Comparison of ENCODE assay signal across 10 cellular contexts in the genomic region with DNA sequence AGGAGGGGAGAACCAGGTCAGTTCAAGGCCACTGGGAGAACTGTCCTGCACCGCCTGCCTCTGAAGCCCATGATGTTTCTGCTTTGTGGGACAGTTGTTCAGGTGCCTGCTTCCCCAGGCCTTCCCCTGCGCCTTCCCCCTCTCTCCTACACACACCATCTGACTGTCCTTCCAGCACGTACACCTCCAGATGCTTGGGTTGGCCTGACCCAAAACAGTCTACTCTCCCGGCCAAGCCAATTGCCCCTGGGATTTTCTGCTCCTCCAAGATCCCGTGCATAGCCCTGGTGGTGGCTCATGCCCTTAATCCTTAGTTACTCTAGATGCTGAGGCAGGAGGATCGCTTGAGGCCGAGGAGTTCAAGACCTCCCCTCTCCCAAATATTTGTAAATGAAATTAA. TPM values are rescaled to one million over a fixed set of nuclear protein-coding genes. Genes with fewer than 3 reads are reported as not detected.
DNase-seq lines count a peak whose midpoint lies in the region; ATAC-seq, FAIRE-seq and TF ChIP-seq lines count a peak whose summit lies in the region.
"Had no signal": no experiment of that assay in that cellular context is flagged by ENCODE, and none has a peak within 500 bp of the region (broad histone marks: within the 10 kb centered on the region; RNA-seq: fewer than 3 reads in every experiment).

No MANE protein-coding gene starts in this region.

- peaks cover 4% of the 10 kb centered on the region; the same call in 1 of the 2 replicates for H4K20me1 ChIP-seq in HepG2 (ENCODE audit: insufficient read depth, low read length)

- no TSS peak for BruUV-seq in HepG2 (replicated peaks; lab: Mats Ljungman, UMichigan)

- H3K36me3 Mint-ChIP-seq in activated CD4-positive, alpha-beta T cell treated with anti-CD3 and anti-CD28 coated beads for 36 hours (ENCODE audit: low read depth): peaks cover 8% of the 10 kb centered on the region
- H3K36me3 Mint-ChIP-seq in activated T-helper 2 cell treated with anti-CD3 and anti-CD28 coated beads, Interferon-gamma antibody, Interleukin-2, Interleukin-4, amounts not matched to agents 10 μg/mL and 5 μg/mL and 100 μg/mL, durations not matched to agents 14 hours and 24 hours and 36 hours (ENCODE audit: low read depth): peaks cover 12% of the 10 kb centered on the region

- H2AFZ ChIP-seq in HepG2 (ENCODE audit: low read length): peak overlapping the region; percentile 24

- intact Hi-C loops in activated CD4-positive, alpha-beta T cell treated with anti-CD3 and anti-CD28 coated beads for 36 hours (cut with DNase I, micrococcal nuclease): loop anchor here (1.0 to 5.0 kb wide), 12 partner anchors 31 to 278 kb away; partner anchors contain the start of genes EME1 (in 2 of the 2), MRPL27 (in 2 of the 2), ANKRD40 (in 1 of the 2) and LRRC59 (in 1 of the 2)
- intact Hi-C loops in activated T-helper 2 cell treated with anti-CD3 and anti-CD28 coated beads, Interferon-gamma antibody, Interleukin-2, Interleukin-4, amounts not matched to agents 10 μg/mL and 5 μg/mL and 100 μg/mL, durations not matched to agents 14 hours and 24 hours and 36 hours (cut with micrococcal nuclease): loop anchor here (1.0 to 10.0 kb wide), 3 partner anchors 31 to 273 kb away; partner anchors contain the start of genes COL1A1, MYCBPAP and SPATA20
- intact Hi-C loops in HepG2 (cut with micrococcal nuclease; ENCODE audit: unreplicated experiment): loop anchor here (1.0 kb wide), 1 partner anchor 81 kb away; the partner anchor contains the start of gene LRRC59

- H3K27me3 ChIP-seq in HepG2 (ENCODE audit: control insufficient read depth in 1 of 2, insufficient read depth in 2 of 2, low read length in 2 of 2): no peaks in the 10 kb centered on the region
- no peaks in the 10 kb centered on the region for H3K27me3 ChIP-seq in suprapubic skin

- H3K4me1 ChIP-seq in HepG2 (ENCODE audit: insufficient read depth, low read length): peaks cover 52% of the 10 kb centered on the region
- peaks cover 38% of the 10 kb centered on the region for H3K4me1 ChIP-seq in suprapubic skin

- peak overlapping the region; percentile 75 for H3K9ac ChIP-seq in HepG2 (ENCODE audit: insufficient read depth, low read depth, low read length)

- POLR2A ChIA-PET in activated CD4-positive, alpha-beta T cell treated with anti-CD3 and anti-CD28 coated beads for 36 hours (lab: Charles Lee): interaction anchor here (1.1 kb wide), 1 partner anchor 81 kb away, joined by 4 read pairs; the partner anchor contains the start of gene LRRC59
- POLR2A ChIA-PET in HepG2 (lab: Yijun Ruan, JAX): interaction anchor here (1.8 to 2.5 kb wide), 2 partner anchors 49 to 81 kb away, joined by 8 to 28 read pairs; partner anchors contain the start of gene LRRC59

- TF ChIP-seq POLR2A in HepG2 (IDR thresholded peaks at IDR 0.05; ENCODE audit: insufficient read depth in 1 of 2, low read depth in 2 of 2, low read length in 2 of 2) (no peak), suprapubic skin (IDR thresholded peaks at IDR 0.05) (no peak)

- no peak for TF ChIP-seq CTCF in HepG2 (CRISPR knock-in tag; IDR thresholded peaks at IDR 0.05)
- TF ChIP-seq CTCF in suprapubic skin (IDR thresholded peaks at IDR 0.05): no peak

- peak overlapping the region; percentile 94 for H3K4me2 ChIP-seq in HepG2 (ENCODE audit: low read depth, low read length)

- H3K36me3 ChIP-seq in HepG2 (replicated peaks in 1 of 2; ENCODE audit: control insufficient read depth in 1 of 2, insufficient read depth in 2 of 2, low read length in 2 of 2) (peaks cover 7 to 10% of the 10 kb centered on the region in 2 experiments; a peak in 3 of 5 replicates), suprapubic skin (peaks cover 27% of the 10 kb centered on the region)

- H3K27ac Mint-ChIP-seq in activated CD4-positive, alpha-beta T cell treated with anti-CD3 and anti-CD28 coated beads for 36 hours: peak overlapping the region; percentile 93
- H3K27ac Mint-ChIP-seq in activated T-helper 2 cell treated with anti-CD3 and anti-CD28 coated beads, Interferon-gamma antibody, Interleukin-2, Interleukin-4, amounts not matched to agents 10 μg/mL and 5 μg/mL and 100 μg/mL, durations not matched to agents 14 hours and 24 hours and 36 hours: peak overlapping the region; percentile 79

- TF ChIP-seq EP300 in HepG2 (IDR thresholded peaks at IDR 0.05; ENCODE audit: low read depth in 2 of 2, low read length in 2 of 2): no peak
- TF ChIP-seq EP300 in HepG2 (CRISPR knock-in tag; IDR thresholded peaks at IDR 0.05; ENCODE audit: borderline replicate concordance): no peak
- TF ChIP-seq EP300 in suprapubic skin (IDR thresholded peaks at IDR 0.05): no peak

- DNase-seq in activated CD4-positive, alpha-beta T cell treated with anti-CD3 and anti-CD28 coated beads for 36 hours: peak; percentile 16
- DNase-seq in activated CD4-positive, alpha-beta T cell treated with anti-CD3 and anti-CD28 coated beads for 4 hours: no peak
- DNase-seq in activated T-helper 2 cell treated with anti-CD3 and anti-CD28 coated beads, Interferon-gamma antibody, Interleukin-2, Interleukin-4, amounts not matched to agents 10 μg/mL and 5 μg/mL and 100 μg/mL, durations not matched to agents 14 hours and 24 hours and 36 hours (ENCODE audit: low spot score): no peak
- no peak for DNase-seq in HepG2 (ENCODE audit: low spot score)
- DNase-seq in suprapubic skin (ENCODE audit: low spot score in 2 of 2): no peak
- no peak for DNase-seq in CD1c-positive myeloid dendritic cell (ENCODE audit: extremely low spot score)

- no peaks in the 10 kb centered on the region for H3K9me3 ChIP-seq in HepG2 (ENCODE audit: low read length)
- H3K9me3 ChIP-seq in suprapubic skin: no peaks in the 10 kb centered on the region

- 72% methylated on average over 7 of the region's 7 CpGs for WGBS in HepG2 (ENCODE audit: low lambda C conversion rate)
- WGBS in suprapubic skin: 70% methylated on average over 7 of the region's 7 CpGs

- TF ChIP-seq RAD21 in HepG2 (CRISPR knock-in tag; IDR thresholded peaks at IDR 0.05): no peak

- H3K27me3 Mint-ChIP-seq in activated CD4-positive, alpha-beta T cell treated with anti-CD3 and anti-CD28 coated beads for 36 hours: no peaks in the 10 kb centered on the region
- H3K27me3 Mint-ChIP-seq in activated T-helper 2 cell treated with anti-CD3 and anti-CD28 coated beads, Interferon-gamma antibody, Interleukin-2, Interleukin-4, amounts not matched to agents 10 μg/mL and 5 μg/mL and 100 μg/mL, durations not matched to agents 14 hours and 24 hours and 36 hours (ENCODE audit: low read depth): peaks cover 4% of the 10 kb centered on the region

- peak overlapping the region; percentile 80 for H3K27ac ChIP-seq in HepG2 (ENCODE audit: extremely low read length, insufficient read depth, low read length)
- H3K27ac ChIP-seq in suprapubic skin: peak overlapping the region; percentile 87

- H3K79me2 ChIP-seq in HepG2 (ENCODE audit: insufficient read depth, low read length): peaks cover 3% of the 10 kb centered on the region

- in situ Hi-C loops in HepG2 (cut with HindIII; ENCODE audit: extremely low pct_ligation_motif_present, low pct_unique_long_range_greater_than_20kb): loop anchor here (5.0 kb wide), 1 partner anchor 81 kb away; the partner anchor contains the start of gene LRRC59

- no peaks in the 10 kb centered on the region for H3K9me3 Mint-ChIP-seq in activated CD4-positive, alpha-beta T cell treated with anti-CD3 and anti-CD28 coated beads for 36 hours (ENCODE audit: low read depth)
- H3K9me3 Mint-ChIP-seq in activated T-helper 2 cell treated with anti-CD3 and anti-CD28 coated beads, Interferon-gamma antibody, Interleukin-2, Interleukin-4, amounts not matched to agents 10 μg/mL and 5 μg/mL and 100 μg/mL, durations not matched to agents 14 hours and 24 hours and 36 hours: no peaks in the 10 kb centered on the region

- CTCF ChIA-PET in activated CD4-positive, alpha-beta T cell treated with anti-CD3 and anti-CD28 coated beads for 36 hours (lab: Charles Lee): interaction anchor here (0.7 to 2.1 kb wide), 5 partner anchors 10 to 80 kb away, joined by 3 to 21 read pairs (median 3); partner anchors contain the start of gene LRRC59
- CTCF ChIA-PET in HepG2 (lab: Yijun Ruan, JAX; ENCODE audit: low intra/inter-chr PET ratio, low total read pairs): interaction anchor here (2.5 to 3.0 kb wide), 3 partner anchors 50 to 116 kb away, joined by 20 to 43 read pairs (median 20); partner anchors contain the start of gene LRRC59

- peaks cover 25% of the 10 kb centered on the region for H3K4me1 Mint-ChIP-seq in activated CD4-positive, alpha-beta T cell treated with anti-CD3 and anti-CD28 coated beads for 36 hours
- H3K4me1 Mint-ChIP-seq in activated T-helper 2 cell treated with anti-CD3 and anti-CD28 coated beads, Interferon-gamma antibody, Interleukin-2, Interleukin-4, amounts not matched to agents 10 μg/mL and 5 μg/mL and 100 μg/mL, durations not matched to agents 14 hours and 24 hours and 36 hours (ENCODE audit: low read depth): peaks cover 18% of the 10 kb centered on the region

- FAIRE-seq in HepG2 (lab: Jason Lieb, UNC): no peak

- H3K4me3 ChIP-seq in HepG2 (replicated peaks in 1 of 3; ENCODE audit: insufficient read depth in 1 of 3, low read depth in 2 of 3, low read length in 3 of 3) (peak overlapping the region; percentile 71 to 83 (median 82); a peak in 5 of 6 replicates), suprapubic skin (peak overlapping the region; percentile 76)

- ATAC-seq in activated CD4-positive, alpha-beta T cell treated with anti-CD3 and anti-CD28 coated beads for 36 hours: no peak
- ATAC-seq in HepG2 (no peak; the same call in 2 of the 3 replicates), HG03025 (IDR thresholded peaks at IDR 0.05; ENCODE audit: low FRiP score, unreplicated experiment) (no peak), HG02588 (IDR thresholded peaks at IDR 0.05; ENCODE audit: unreplicated experiment) (no peak)

- peak overlapping the region; percentile 85 for H3K4me3 Mint-ChIP-seq in activated CD4-positive, alpha-beta T cell treated with anti-CD3 and anti-CD28 coated beads for 36 hours
- peak overlapping the region; percentile 74 for H3K4me3 Mint-ChIP-seq in activated T-helper 2 cell treated with anti-CD3 and anti-CD28 coated beads, Interferon-gamma antibody, Interleukin-2, Interleukin-4, amounts not matched to agents 10 μg/mL and 5 μg/mL and 100 μg/mL, durations not matched to agents 14 hours and 24 hours and 36 hours (ENCODE audit: low read depth)

RNA-seq across cellular contexts. Expression of gene RSAD1, which starts 0.7 kb away (rescaled TPM):
- total RNA-seq in activated CD4-positive, alpha-beta T cell treated with anti-CD3 and anti-CD28 coated beads for 36 hours: 10 to 100 TPM; 21.5 to 29.0 TPM
- 56.8 and 59.0 TPM in 2 replicates for total RNA-seq in activated T-helper 2 cell treated with anti-CD3 and anti-CD28 coated beads, Interferon-gamma antibody, Interleukin-2, Interleukin-4, amounts not matched to agents 10 μg/mL and 5 μg/mL and 100 μg/mL, durations not matched to agents 14 hours and 24 hours and 36 hours
- total RNA-seq in HepG2 (2016; rRNA removed; fragmentation: Illumina TruSeq; extraction: Trizol) (16.0 and 22.7 TPM in 2 replicates), suprapubic skin (10 to 100 TPM; 27.3 to 41.3 (median 30.1) TPM)
- total RNA-seq in HepG2 (2016; cell fraction: cytosol; rRNA removed; fragmentation: Illumina TruSeq; extraction: Trizol; ENCODE audit: low read depth): 7.3 and 10.0 TPM in 2 replicates
- total RNA-seq in HepG2 (2016; cell fraction: insoluble cytoplasmic fraction; rRNA removed; fragmentation: Illumina TruSeq; extraction: Trizol): 16.9 and 22.5 TPM in 2 replicates
- 13.4 and 14.3 TPM in 2 replicates for total RNA-seq in HepG2 (2016; cell fraction: membrane; rRNA removed; fragmentation: Illumina TruSeq; extraction: Trizol)
- total RNA-seq in HepG2 (2016; cell fraction: nucleus; rRNA removed; fragmentation: Illumina TruSeq; extraction: Trizol): 30.4 and 33.5 TPM in 2 replicates
- 27.7 and 36.1 TPM in 2 replicates for polyA plus RNA-seq in HepG2 (2011; rRNA removed)
- polyA plus RNA-seq in HepG2 (2011; cell fraction: cytosol; rRNA removed): 18.4 and 20.0 TPM in 2 replicates
- polyA plus RNA-seq in HepG2 (2011; cell fraction: nucleus; rRNA removed): 105 and 113 TPM in 2 replicates
- 23.6 and 33.3 TPM in 2 replicates for polyA plus RNA-seq in HepG2 (2012)
- polyA plus RNA-seq in HepG2 (2016; cell fraction: cytosol; fragmentation: Illumina TruSeq; extraction: Trizol; ENCODE audit: low read depth): 5.4 and 6.8 TPM in 2 replicates
- 26.1 and 30.3 TPM in 2 replicates for polyA plus RNA-seq in HepG2 (2016; cell fraction: insoluble cytoplasmic fraction; fragmentation: Illumina TruSeq; extraction: Trizol; ENCODE audit: low read depth)
- polyA plus RNA-seq in HepG2 (2016; cell fraction: membrane; fragmentation: Illumina TruSeq; extraction: Trizol; ENCODE audit: low read depth): 12.5 and 12.8 TPM in 2 replicates
- 76.0 and 77.9 TPM in 2 replicates for polyA plus RNA-seq in HepG2 (2016; cell fraction: nucleus; fragmentation: Illumina TruSeq; extraction: Trizol; ENCODE audit: insufficient read depth, low read depth)
- polyA minus RNA-seq in HepG2 (2011; rRNA and poly(A)+ RNA removed; ENCODE audit: low replicate concordance): 18.5 and 34.3 TPM in 2 replicates
- 8.6 and 9.4 TPM in 2 replicates for polyA minus RNA-seq in HepG2 (2011; cell fraction: cytosol; rRNA and poly(A)+ RNA removed)
- polyA minus RNA-seq in HepG2 (2011; cell fraction: nucleus; rRNA and poly(A)+ RNA removed): 53.4 and 55.7 TPM in 2 replicates

RNA-seq across cellular contexts. Expression of gene CHAD, which starts 9.3 kb away (rescaled TPM):
- total RNA-seq in activated CD4-positive, alpha-beta T cell treated with anti-CD3 and anti-CD28 coated beads for 36 hours: not detected
- not detected in 2 replicates for total RNA-seq in activated T-helper 2 cell treated with anti-CD3 and anti-CD28 coated beads, Interferon-gamma antibody, Interleukin-2, Interleukin-4, amounts not matched to agents 10 μg/mL and 5 μg/mL and 100 μg/mL, durations not matched to agents 14 hours and 24 hours and 36 hours
- total RNA-seq in HepG2 (2016; rRNA removed; fragmentation: Illumina TruSeq; extraction: Trizol) (not detected in 2 replicates), suprapubic skin (10 to 100 TPM in 1 of 4 donors, 1 to 10 TPM in 3; 4.5 to 15.4 (median 7.2) TPM)
- total RNA-seq in HepG2 (2016; cell fraction: cytosol; rRNA removed; fragmentation: Illumina TruSeq; extraction: Trizol; ENCODE audit: low read depth): not detected in 2 replicates
- 0.09 TPM in 1 of 2 replicates, not detected in the other for total RNA-seq in HepG2 (2016; cell fraction: insoluble cytoplasmic fraction; rRNA removed; fragmentation: Illumina TruSeq; extraction: Trizol)
- not detected in 2 replicates for total RNA-seq in HepG2 (2016; cell fraction: membrane; rRNA removed; fragmentation: Illumina TruSeq; extraction: Trizol)
- not detected in 2 replicates for total RNA-seq in HepG2 (2016; cell fraction: nucleus; rRNA removed; fragmentation: Illumina TruSeq; extraction: Trizol)
- 1.4 and 2.2 TPM in 2 replicates for polyA plus RNA-seq in HepG2 (2011; rRNA removed)
- polyA plus RNA-seq in HepG2 (2011; cell fraction: cytosol; rRNA removed): 0.56 and 1.1 TPM in 2 replicates
- polyA plus RNA-seq in HepG2 (2011; cell fraction: nucleus; rRNA removed): 7.9 and 10.0 TPM in 2 replicates
- 4.3 and 5.0 TPM in 2 replicates for polyA plus RNA-seq in HepG2 (2012)
- not detected in 2 replicates for polyA plus RNA-seq in HepG2 (2016; cell fraction: cytosol; fragmentation: Illumina TruSeq; extraction: Trizol; ENCODE audit: low read depth)
- polyA plus RNA-seq in HepG2 (2016; cell fraction: insoluble cytoplasmic fraction; fragmentation: Illumina TruSeq; extraction: Trizol; ENCODE audit: low read depth): not detected in 2 replicates
- polyA plus RNA-seq in HepG2 (2016; cell fraction: membrane; fragmentation: Illumina TruSeq; extraction: Trizol; ENCODE audit: low read depth): not detected in 2 replicates
- polyA plus RNA-seq in HepG2 (2016; cell fraction: nucleus; fragmentation: Illumina TruSeq; extraction: Trizol; ENCODE audit: insufficient read depth, low read depth): 1.1 TPM in 1 of 2 replicates, not detected in the other
- polyA minus RNA-seq in HepG2 (2011; rRNA and poly(A)+ RNA removed; ENCODE audit: low replicate concordance): 0.07 and 1.3 TPM in 2 replicates
- not detected in 2 replicates for polyA minus RNA-seq in HepG2 (2011; cell fraction: cytosol; rRNA and poly(A)+ RNA removed)
- polyA minus RNA-seq in HepG2 (2011; cell fraction: nucleus; rRNA and poly(A)+ RNA removed): 0.64 and 0.87 TPM in 2 replicates
- total RNA-seq: activated CD8-positive, alpha-beta memory T cell treated with anti-CD3 and anti-CD28 coated beads for 36 hours had no signal

RNA-seq across cellular contexts. Expression of gene MYCBPAP, which starts 30.3 kb away (rescaled TPM):
- total RNA-seq in activated CD4-positive, alpha-beta T cell treated with anti-CD3 and anti-CD28 coated beads for 36 hours: 1 to 10 TPM; 1.4 to 1.8 TPM
- total RNA-seq in activated T-helper 2 cell treated with anti-CD3 and anti-CD28 coated beads, Interferon-gamma antibody, Interleukin-2, Interleukin-4, amounts not matched to agents 10 μg/mL and 5 μg/mL and 100 μg/mL, durations not matched to agents 14 hours and 24 hours and 36 hours: 3.1 and 4.4 TPM in 2 replicates
- 0.24 and 0.36 TPM in 2 replicates for total RNA-seq in HepG2 (2016; rRNA removed; fragmentation: Illumina TruSeq; extraction: Trizol)
- total RNA-seq in HepG2 (2016; cell fraction: cytosol; rRNA removed; fragmentation: Illumina TruSeq; extraction: Trizol; ENCODE audit: low read depth): not detected in 2 replicates
- 0.09 and 0.32 TPM in 2 replicates for total RNA-seq in HepG2 (2016; cell fraction: insoluble cytoplasmic fraction; rRNA removed; fragmentation: Illumina TruSeq; extraction: Trizol)
- total RNA-seq in HepG2 (2016; cell fraction: membrane; rRNA removed; fragmentation: Illumina TruSeq; extraction: Trizol): 0.41 TPM in 1 of 2 replicates, not detected in the other
- total RNA-seq in HepG2 (2016; cell fraction: nucleus; rRNA removed; fragmentation: Illumina TruSeq; extraction: Trizol): 0.47 and 1.0 TPM in 2 replicates
- 0.18 and 0.22 TPM in 2 replicates for polyA plus RNA-seq in HepG2 (2011; rRNA removed)
- 0.12 and 0.13 TPM in 2 replicates for polyA plus RNA-seq in HepG2 (2011; cell fraction: cytosol; rRNA removed)
- polyA plus RNA-seq in HepG2 (2011; cell fraction: nucleus; rRNA removed): 0.69 and 1.0 TPM in 2 replicates
- 0.48 and 0.56 TPM in 2 replicates for polyA plus RNA-seq in HepG2 (2012)
- polyA plus RNA-seq in HepG2 (2016; cell fraction: cytosol; fragmentation: Illumina TruSeq; extraction: Trizol; ENCODE audit: low read depth): not detected in 2 replicates
- polyA plus RNA-seq in HepG2 (2016; cell fraction: insoluble cytoplasmic fraction; fragmentation: Illumina TruSeq; extraction: Trizol; ENCODE audit: low read depth): 0.36 and 0.41 TPM in 2 replicates
- 0.07 TPM in 1 of 2 replicates, not detected in the other for polyA plus RNA-seq in HepG2 (2016; cell fraction: membrane; fragmentation: Illumina TruSeq; extraction: Trizol; ENCODE audit: low read depth)
- 0.93 and 1.1 TPM in 2 replicates for polyA plus RNA-seq in HepG2 (2016; cell fraction: nucleus; fragmentation: Illumina TruSeq; extraction: Trizol; ENCODE audit: insufficient read depth, low read depth)
- 0.33 TPM in 1 of 2 replicates, not detected in the other for polyA minus RNA-seq in HepG2 (2011; rRNA and poly(A)+ RNA removed; ENCODE audit: low replicate concordance)
- polyA minus RNA-seq in HepG2 (2011; cell fraction: cytosol; rRNA and poly(A)+ RNA removed): not detected in 2 replicates
- polyA minus RNA-seq in HepG2 (2011; cell fraction: nucleus; rRNA and poly(A)+ RNA removed): 0.52 and 0.75 TPM in 2 replicates
- 1 to 10 TPM in 2 of 4 donors, under 1 TPM in 2; 0.42 to 4.6 (median 1.3) TPM for total RNA-seq in suprapubic skin

RNA-seq across cellular contexts. Expression of gene ACSF2, which starts 52.0 kb away (rescaled TPM):
- total RNA-seq in activated CD4-positive, alpha-beta T cell treated with anti-CD3 and anti-CD28 coated beads for 36 hours: 10 to 100 TPM; 15.0 to 15.7 TPM
- total RNA-seq in activated T-helper 2 cell treated with anti-CD3 and anti-CD28 coated beads, Interferon-gamma antibody, Interleukin-2, Interleukin-4, amounts not matched to agents 10 μg/mL and 5 μg/mL and 100 μg/mL, durations not matched to agents 14 hours and 24 hours and 36 hours: 23.5 and 28.2 TPM in 2 replicates
- total RNA-seq in HepG2 (2016; rRNA removed; fragmentation: Illumina TruSeq; extraction: Trizol): 32.0 and 87.3 TPM in 2 replicates
- 20.7 and 23.9 TPM in 2 replicates for total RNA-seq in HepG2 (2016; cell fraction: cytosol; rRNA removed; fragmentation: Illumina TruSeq; extraction: Trizol; ENCODE audit: low read depth)
- 26.9 and 94.3 TPM in 2 replicates for total RNA-seq in HepG2 (2016; cell fraction: insoluble cytoplasmic fraction; rRNA removed; fragmentation: Illumina TruSeq; extraction: Trizol)
- total RNA-seq in HepG2 (2016; cell fraction: membrane; rRNA removed; fragmentation: Illumina TruSeq; extraction: Trizol): 19.8 and 21.0 TPM in 2 replicates
- total RNA-seq in HepG2 (2016; cell fraction: nucleus; rRNA removed; fragmentation: Illumina TruSeq; extraction: Trizol): 90.8 and 95.0 TPM in 2 replicates
- 109 and 117 TPM in 2 replicates for polyA plus RNA-seq in HepG2 (2011; rRNA removed)
- 68.6 and 80.4 TPM in 2 replicates for polyA plus RNA-seq in HepG2 (2011; cell fraction: cytosol; rRNA removed)
- polyA plus RNA-seq in HepG2 (2011; cell fraction: nucleus; rRNA removed): 334 and 438 TPM in 2 replicates
- polyA plus RNA-seq in HepG2 (2012): 79.7 and 97.7 TPM in 2 replicates
- polyA plus RNA-seq in HepG2 (2016; cell fraction: cytosol; fragmentation: Illumina TruSeq; extraction: Trizol; ENCODE audit: low read depth): 8.6 and 9.0 TPM in 2 replicates
- 26.3 and 30.3 TPM in 2 replicates for polyA plus RNA-seq in HepG2 (2016; cell fraction: insoluble cytoplasmic fraction; fragmentation: Illumina TruSeq; extraction: Trizol; ENCODE audit: low read depth)
- polyA plus RNA-seq in HepG2 (2016; cell fraction: membrane; fragmentation: Illumina TruSeq; extraction: Trizol; ENCODE audit: low read depth): 13.4 and 14.3 TPM in 2 replicates
- polyA plus RNA-seq in HepG2 (2016; cell fraction: nucleus; fragmentation: Illumina TruSeq; extraction: Trizol; ENCODE audit: insufficient read depth, low read depth): 198 and 222 TPM in 2 replicates
- 87.1 and 260 TPM in 2 replicates for polyA minus RNA-seq in HepG2 (2011; rRNA and poly(A)+ RNA removed; ENCODE audit: low replicate concordance)
- 32.1 and 36.7 TPM in 2 replicates for polyA minus RNA-seq in HepG2 (2011; cell fraction: cytosol; rRNA and poly(A)+ RNA removed)
- 111 and 114 TPM in 2 replicates for polyA minus RNA-seq in HepG2 (2011; cell fraction: nucleus; rRNA and poly(A)+ RNA removed)
- 100 to 1,000 TPM in 1 of 4 donors, 10 to 100 TPM in 3; 61.2 to 164 (median 69.8) TPM for total RNA-seq in suprapubic skin

RNA-seq across cellular contexts. Expression of gene EPN3, which starts 54.6 kb away (rescaled TPM):
- total RNA-seq in activated CD4-positive, alpha-beta T cell treated with anti-CD3 and anti-CD28 coated beads for 36 hours: not detected
- total RNA-seq in activated T-helper 2 cell treated with anti-CD3 and anti-CD28 coated beads, Interferon-gamma antibody, Interleukin-2, Interleukin-4, amounts not matched to agents 10 μg/mL and 5 μg/mL and 100 μg/mL, durations not matched to agents 14 hours and 24 hours and 36 hours: not detected in 2 replicates
- total RNA-seq in HepG2 (2016; rRNA removed; fragmentation: Illumina TruSeq; extraction: Trizol): 0.41 and 0.95 TPM in 2 replicates
- total RNA-seq in HepG2 (2016; cell fraction: cytosol; rRNA removed; fragmentation: Illumina TruSeq; extraction: Trizol; ENCODE audit: low read depth): 0.88 and 1.1 TPM in 2 replicates
- total RNA-seq in HepG2 (2016; cell fraction: insoluble cytoplasmic fraction; rRNA removed; fragmentation: Illumina TruSeq; extraction: Trizol): 0.54 and 0.71 TPM in 2 replicates
- 0.90 and 1.3 TPM in 2 replicates for total RNA-seq in HepG2 (2016; cell fraction: membrane; rRNA removed; fragmentation: Illumina TruSeq; extraction: Trizol)
- 1.1 and 1.6 TPM in 2 replicates for total RNA-seq in HepG2 (2016; cell fraction: nucleus; rRNA removed; fragmentation: Illumina TruSeq; extraction: Trizol)
- polyA plus RNA-seq in HepG2 (2011; rRNA removed): 0.05 and 0.11 TPM in 2 replicates
- polyA plus RNA-seq in HepG2 (2011; cell fraction: cytosol; rRNA removed): 0.04 and 0.09 TPM in 2 replicates
- 0.23 and 0.35 TPM in 2 replicates for polyA plus RNA-seq in HepG2 (2011; cell fraction: nucleus; rRNA removed)
- 0.09 and 0.15 TPM in 2 replicates for polyA plus RNA-seq in HepG2 (2012)
- 0.40 and 0.55 TPM in 2 replicates for polyA plus RNA-seq in HepG2 (2016; cell fraction: cytosol; fragmentation: Illumina TruSeq; extraction: Trizol; ENCODE audit: low read depth)
- 1.2 and 1.4 TPM in 2 replicates for polyA plus RNA-seq in HepG2 (2016; cell fraction: insoluble cytoplasmic fraction; fragmentation: Illumina TruSeq; extraction: Trizol; ENCODE audit: low read depth)
- polyA plus RNA-seq in HepG2 (2016; cell fraction: membrane; fragmentation: Illumina TruSeq; extraction: Trizol; ENCODE audit: low read depth): 0.73 and 0.91 TPM in 2 replicates
- 1.2 and 1.7 TPM in 2 replicates for polyA plus RNA-seq in HepG2 (2016; cell fraction: nucleus; fragmentation: Illumina TruSeq; extraction: Trizol; ENCODE audit: insufficient read depth, low read depth)
- polyA minus RNA-seq in HepG2 (2011; rRNA and poly(A)+ RNA removed; ENCODE audit: low replicate concordance): 0.35 and 1.4 TPM in 2 replicates
- 0.20 and 0.53 TPM in 2 replicates for polyA minus RNA-seq in HepG2 (2011; cell fraction: cytosol; rRNA and poly(A)+ RNA removed)
- polyA minus RNA-seq in HepG2 (2011; cell fraction: nucleus; rRNA and poly(A)+ RNA removed): 1.1 and 3.2 TPM in 2 replicates
- 100 to 1,000 TPM in 1 of 4 donors, 10 to 100 TPM in 3; 30.3 to 110 (median 78.5) TPM for total RNA-seq in suprapubic skin
- total RNA-seq: activated CD8-positive, alpha-beta memory T cell treated with anti-CD3 and anti-CD28 coated beads for 36 hours; mesenteric fat pad had no signal
